ENCODE assay signal across 12 cellular contexts in genomic region chr1:233293556-233294446, GRCh38. TPM values are rescaled to one million over a fixed set of nuclear protein-coding genes. Genes with fewer than 3 reads are reported as not detected.
DNase-seq lines count a peak whose midpoint lies in the region; ATAC-seq, FAIRE-seq and TF ChIP-seq lines count a peak whose summit lies in the region.
"Had no signal": no experiment of that assay in that cellular context is flagged by ENCODE, and none has a peak within 500 bp of the region (broad histone marks: within the 10 kb centered on the region; RNA-seq: fewer than 3 reads in every experiment).

No MANE protein-coding gene starts in this region.

- DNase-seq in activated T-cell treated with anti-CD3 and anti-CD28 coated beads, Interleukin-2, amount 50 U/mL, for 72 hours = no peak
- DNase-seq in activated T-cell treated with anti-CD3 and anti-CD28 coated beads for 4 hours = no peak
- no peak for DNase-seq in endothelial cell of umbilical vein (ENCODE audit: low read depth, low spot score)
- DNase-seq in stimulated activated effector memory CD8-positive, alpha-beta T cell treated with anti-CD3 and anti-CD28 coated beads, Interleukin-12 subunit alpha, Interleukin-12 subunit beta, amount 100 ng/mL, for 72 hours (ENCODE audit: low spot score in 2 of 2) = no peak
- no peak for DNase-seq in GM19238 (ENCODE audit: insufficient read length, low spot score)
- no peak for DNase-seq in SJCRH30
- DNase-seq: Caco-2, sigmoid colon had no signal

- no peak overlapping the region for H2AFZ ChIP-seq in OCI-LY1 (ENCODE audit: low read length)
- no peak overlapping the region for H2AFZ ChIP-seq in endothelial cell of umbilical vein (ENCODE audit: low read depth, low read length)

- no peaks in the 10 kb centered on the region for H4K20me1 ChIP-seq in OCI-LY1 (ENCODE audit: insufficient read depth, low read length)
- no peaks in the 10 kb centered on the region for H4K20me1 ChIP-seq in endothelial cell of umbilical vein (replicated peaks; ENCODE audit: control insufficient read depth, extremely low read depth, insufficient read depth, low read length)

- no peak for ATAC-seq in activated T-cell treated with anti-CD3 and anti-CD28 coated beads, Interleukin-2, amount 50 U/mL, for 72 hours (replicated peaks in 1 of 2)
- no peak for ATAC-seq in stimulated activated effector memory CD8-positive, alpha-beta T cell treated with anti-CD3 and anti-CD28 coated beads, Interleukin-12 subunit alpha, Interleukin-12 subunit beta, amount 100 ng/mL, for 72 hours
- ATAC-seq in GM18870 (IDR thresholded peaks at IDR 0.05; ENCODE audit: unreplicated experiment) = no peak

- BruUV-seq in endothelial cell of umbilical vein (replicated peaks; lab: Mats Ljungman, UMichigan) = TSS peak; percentile 35

- no peaks in the 10 kb centered on the region for H3K27me3 ChIP-seq in OCI-LY1 (ENCODE audit: insufficient read depth, low read length)
- H3K27me3 ChIP-seq in endothelial cell of umbilical vein (ENCODE audit: control insufficient read depth in 2 of 2, insufficient read depth in 2 of 2, low read length in 2 of 2) = peaks cover 0 to 2% of the 10 kb centered on the region in 2 experiments
- H3K27me3 ChIP-seq in SJCRH30 = no peaks in the 10 kb centered on the region

- no peaks in the 10 kb centered on the region for H3K9me3 Mint-ChIP-seq in activated T-cell treated with anti-CD3 and anti-CD28 coated beads, Interleukin-2, amount 50 U/mL, for 72 hours
- no peaks in the 10 kb centered on the region for H3K9me3 Mint-ChIP-seq in stimulated activated effector memory CD8-positive, alpha-beta T cell treated with anti-CD3 and anti-CD28 coated beads, Interleukin-12 subunit alpha, Interleukin-12 subunit beta, amount 100 ng/mL, for 72 hours
- H3K9me3 Mint-ChIP-seq: IgD-negative memory B cell had no signal

- H3K4me2 ChIP-seq in OCI-LY1 (ENCODE audit: low read length) (peak overlapping the region; percentile 69), endothelial cell of umbilical vein (ENCODE audit: insufficient read depth, low read length) (no peak overlapping the region)

- H3K9me2 ChIP-seq in OCI-LY1 (ENCODE audit: low read depth, low read length) = no peaks in the 10 kb centered on the region

- H3K4me1 Mint-ChIP-seq in activated T-cell treated with anti-CD3 and anti-CD28 coated beads, Interleukin-2, amount 50 U/mL, for 72 hours (ENCODE audit: low read depth) = peaks cover 31% of the 10 kb centered on the region
- H3K4me1 Mint-ChIP-seq in stimulated activated effector memory CD8-positive, alpha-beta T cell treated with anti-CD3 and anti-CD28 coated beads, Interleukin-12 subunit alpha, Interleukin-12 subunit beta, amount 100 ng/mL, for 72 hours = peaks cover 39% of the 10 kb centered on the region

- TF ChIP-seq CTCF in OCI-LY1 (IDR thresholded peaks at IDR 0.05; ENCODE audit: low read length) (no peak), endothelial cell of umbilical vein (IDR thresholded peaks at IDR 0.05; ENCODE audit: extremely low read depth in 1 of 2, insufficient read depth in 1 of 2, low read depth in 1 of 2, low read length in 2 of 2) (no peak)

- H3K27me3 Mint-ChIP-seq in activated T-cell treated with anti-CD3 and anti-CD28 coated beads, Interleukin-2, amount 50 U/mL, for 72 hours (ENCODE audit: low read depth) = no peaks in the 10 kb centered on the region
- H3K27me3 Mint-ChIP-seq: IgD-negative memory B cell had no signal

- H3K79me2 ChIP-seq in OCI-LY1 (ENCODE audit: insufficient read depth, low read length) = no peaks in the 10 kb centered on the region
- H3K79me2 ChIP-seq in endothelial cell of umbilical vein (ENCODE audit: control insufficient read depth, insufficient read depth, low read length) = no peaks in the 10 kb centered on the region

- no peak for TF ChIP-seq POLR2A in endothelial cell of umbilical vein (IDR thresholded peaks at IDR 0.05; ENCODE audit: low read depth, low read length)

- H3K36me3 ChIP-seq in OCI-LY1 (ENCODE audit: insufficient read depth, low read length) (no peaks in the 10 kb centered on the region), endothelial cell of umbilical vein (ENCODE audit: control insufficient read depth in 2 of 2, extremely low read depth in 1 of 2, insufficient read depth in 2 of 2, low read length in 2 of 2) (no peaks in the 10 kb centered on the region), SJCRH30 (no peaks in the 10 kb centered on the region)
- H3K36me3 ChIP-seq: sigmoid colon had no signal

- CTCF ChIA-PET in endothelial cell of umbilical vein (lab: Charles Lee) = interaction anchor here (4.4 kb wide), 1 partner anchor 11 kb away, joined by 23 read pairs; no protein-coding TSS in a partner anchor

- H3K4me3 Mint-ChIP-seq in activated T-cell treated with anti-CD3 and anti-CD28 coated beads, Interleukin-2, amount 50 U/mL, for 72 hours = peak overlapping the region; percentile 97 to 100
- peak overlapping the region; percentile 97 for H3K4me3 Mint-ChIP-seq in stimulated activated effector memory CD8-positive, alpha-beta T cell treated with anti-CD3 and anti-CD28 coated beads, Interleukin-12 subunit alpha, Interleukin-12 subunit beta, amount 100 ng/mL, for 72 hours

- dilution Hi-C loops in endothelial cell of umbilical vein (cut with MboI; ENCODE audit: extremely low pct_ligation_motif_present, low sequenced_read_pairs) = no loop called here

- H3K9me3 ChIP-seq in OCI-LY1 (ENCODE audit: low read length) (no peaks in the 10 kb centered on the region), endothelial cell of umbilical vein (replicated peaks; ENCODE audit: control insufficient read depth, insufficient read depth, low read length) (no peaks in the 10 kb centered on the region), SJCRH30 (replicated peaks) (no peaks in the 10 kb centered on the region)
- H3K9me3 ChIP-seq: Caco-2, sigmoid colon had no signal

- H3K9ac ChIP-seq in OCI-LY1 (ENCODE audit: low read length) = no peak overlapping the region
- H3K9ac ChIP-seq in endothelial cell of umbilical vein (replicated peaks; ENCODE audit: extremely low read depth, insufficient read depth, low read length) = no peak overlapping the region

- no peak overlapping the region for H3K4me3 ChIP-seq in OCI-LY1 (ENCODE audit: low read depth, low read length, poor library complexity, severe bottlenecking)
- no peak overlapping the region for H3K4me3 ChIP-seq in endothelial cell of umbilical vein (replicated peaks in 1 of 3; ENCODE audit: insufficient read depth in 1 of 3, low read depth in 1 of 3, low read length in 3 of 3)
- H3K4me3 ChIP-seq in SJCRH30 = no peak overlapping the region
- H3K4me3 ChIP-seq: sigmoid colon had no signal

- intact Hi-C loops in endothelial cell of umbilical vein (cut with micrococcal nuclease) = no loop called here

- H3F3A ChIP-seq in OCI-LY1 (ENCODE audit: insufficient read depth, low read length) = no peaks in the 10 kb centered on the region

- POLR2A ChIA-PET in endothelial cell of umbilical vein (lab: Charles Lee) = no interaction called here

- peaks cover 0 to 7% of the 10 kb centered on the region in 2 donors for H3K36me3 Mint-ChIP-seq in activated T-cell treated with anti-CD3 and anti-CD28 coated beads, Interleukin-2, amount 50 U/mL, for 72 hours (ENCODE audit: insufficient read depth in 2 of 2)
- peaks cover 9% of the 10 kb centered on the region for H3K36me3 Mint-ChIP-seq in stimulated activated effector memory CD8-positive, alpha-beta T cell treated with anti-CD3 and anti-CD28 coated beads, Interleukin-12 subunit alpha, Interleukin-12 subunit beta, amount 100 ng/mL, for 72 hours
- H3K36me3 Mint-ChIP-seq: IgD-negative memory B cell had no signal

- no peaks in the 10 kb centered on the region for H3K9me1 ChIP-seq in endothelial cell of umbilical vein (replicated peaks; ENCODE audit: control insufficient read depth, extremely low read depth, insufficient read depth, low read length)

- H3K4me1 ChIP-seq in OCI-LY1 (ENCODE audit: insufficient read depth, low read length, severe bottlenecking) (peaks cover 34% of the 10 kb centered on the region), endothelial cell of umbilical vein (ENCODE audit: control insufficient read depth, extremely low read depth, insufficient read depth, low read length) (peaks cover 7% of the 10 kb centered on the region), SJCRH30 (no peaks in the 10 kb centered on the region)

- FAIRE-seq in endothelial cell of umbilical vein (lab: Jason Lieb, UNC) = no peak
- FAIRE-seq: GM12878 had no signal

- H3K27ac ChIP-seq in OCI-LY1 (ENCODE audit: low read depth, low read length, poor library complexity, severe bottlenecking) (no peak overlapping the region), endothelial cell of umbilical vein (ENCODE audit: insufficient read depth, low read depth, low read length) (no peak overlapping the region), SJCRH30 (no peak overlapping the region)

- H3K27ac Mint-ChIP-seq in activated T-cell treated with anti-CD3 and anti-CD28 coated beads, Interleukin-2, amount 50 U/mL, for 72 hours = peak overlapping the region; percentile 83
- H3K27ac Mint-ChIP-seq in stimulated activated effector memory CD8-positive, alpha-beta T cell treated with anti-CD3 and anti-CD28 coated beads, Interleukin-12 subunit alpha, Interleukin-12 subunit beta, amount 100 ng/mL, for 72 hours = peak overlapping the region; percentile 96

RNA-seq across cellular contexts. Expression of gene PCNX2, which starts 1.7 kb away (rescaled TPM):
- 10 to 100 TPM; 26.2 to 28.6 TPM for total RNA-seq in activated T-cell treated with anti-CD3 and anti-CD28 coated beads, Interleukin-2, amount 50 U/mL, for 72 hours
- 6.6 and 7.6 TPM in 2 replicates for total RNA-seq in endothelial cell of umbilical vein
- 7.6 and 11.0 TPM in 2 replicates for polyA plus RNA-seq in endothelial cell of umbilical vein
- polyA plus RNA-seq in endothelial cell of umbilical vein (2011; cell fraction: cytosol; rRNA removed) = 4.8 and 7.2 TPM in 2 replicates
- 26.0 and 28.3 TPM in 2 replicates for polyA plus RNA-seq in endothelial cell of umbilical vein (2011; cell fraction: nucleus; rRNA removed)
- 7.0 and 7.4 TPM in 2 replicates for polyA plus RNA-seq in endothelial cell of umbilical vein (2012)
- polyA minus RNA-seq in endothelial cell of umbilical vein = 33.8 and 41.7 TPM in 2 replicates
- 17.3 TPM for polyA minus RNA-seq in endothelial cell of umbilical vein (2011; cell fraction: cytosol; rRNA and poly(A)+ RNA removed)
- 54.0 and 96.5 TPM in 2 replicates for polyA minus RNA-seq in endothelial cell of umbilical vein (2011; cell fraction: nucleus; rRNA and poly(A)+ RNA removed)
- 3.5 and 4.5 TPM in 2 replicates for total RNA-seq in SJCRH30 (2014; rRNA removed; shearing (Covaris generic))

RNA-seq across cellular contexts. Expression of gene MAP3K21, which starts 33.7 kb away (rescaled TPM):
- total RNA-seq in activated T-cell treated with anti-CD3 and anti-CD28 coated beads, Interleukin-2, amount 50 U/mL, for 72 hours = 1 to 10 TPM; 1.8 to 2.7 TPM
- total RNA-seq in endothelial cell of umbilical vein = 0.74 and 0.95 TPM in 2 replicates
- 0.48 and 0.65 TPM in 2 replicates for polyA plus RNA-seq in endothelial cell of umbilical vein
- polyA plus RNA-seq in endothelial cell of umbilical vein (2011; cell fraction: cytosol; rRNA removed) = 0.39 and 0.42 TPM in 2 replicates
- polyA plus RNA-seq in endothelial cell of umbilical vein (2011; cell fraction: nucleus; rRNA removed) = 1.6 and 1.7 TPM in 2 replicates
- polyA plus RNA-seq in endothelial cell of umbilical vein (2012) = 0.39 and 0.42 TPM in 2 replicates
- 0.68 and 1.2 TPM in 2 replicates for polyA minus RNA-seq in endothelial cell of umbilical vein
- polyA minus RNA-seq in endothelial cell of umbilical vein (2011; cell fraction: cytosol; rRNA and poly(A)+ RNA removed) = 17.5 TPM
- polyA minus RNA-seq in endothelial cell of umbilical vein (2011; cell fraction: nucleus; rRNA and poly(A)+ RNA removed) = 0.87 and 1.6 TPM in 2 replicates
- total RNA-seq in SJCRH30 (2014; rRNA removed; shearing (Covaris generic)) = not detected in 2 replicates
- polyA plus RNA-seq: IgD-negative memory B cell had no signal
